In genomic region chr18:11808001-11808855, GRCh38 we compare ENCODE assay signal across 14 cellular contexts. TPM values are rescaled to one million over a fixed set of nuclear protein-coding genes. Genes with fewer than 3 reads are reported as not detected.
DNase-seq lines count a peak whose midpoint lies in the region; FAIRE-seq and TF ChIP-seq lines count a peak whose summit lies in the region.
"Had no signal": no experiment of that assay in that cellular context is flagged by ENCODE, and none has a peak within 500 bp of the region (broad histone marks: within the 10 kb centered on the region; RNA-seq: fewer than 3 reads in every experiment).

No MANE protein-coding gene starts in this region.

- H3K9me2 ChIP-seq in hepatocyte (replicated peaks; ENCODE audit: insufficient read depth) = no peaks in the 10 kb centered on the region

- peak overlapping the region; percentile 82 for H3K27ac ChIP-seq in SJSA1
- H3K27ac ChIP-seq in hepatocyte = peak overlapping the region; percentile 62
- H3K27ac ChIP-seq: SK-N-MC had no signal

- H3K9me3 ChIP-seq in SJSA1 (replicated peaks) (no peaks in the 10 kb centered on the region), hepatocyte (ENCODE audit: low read depth) (no peaks in the 10 kb centered on the region)

- TF ChIP-seq CTCF in hepatocyte (IDR thresholded peaks at IDR 0.05; ENCODE audit: poor library complexity) = no peak

- no peaks in the 10 kb centered on the region for H3K36me3 ChIP-seq in SJSA1
- no peaks in the 10 kb centered on the region for H3K36me3 ChIP-seq in hepatocyte (replicated peaks; ENCODE audit: insufficient read depth, low read depth)

- FAIRE-seq in urothelium cell line (lab: Jason Lieb, UNC) = no peak
- FAIRE-seq: colon had no signal

- WGBS in hepatocyte (ENCODE audit: low lambda C conversion rate, missing lambda C conversion rate) = 54% methylated on average over 11 of the region's 11 CpGs

- no peaks in the 10 kb centered on the region for H3K79me2 ChIP-seq in hepatocyte

- H3K4me1 ChIP-seq in SJSA1 (replicated peaks) (peaks cover 38% of the 10 kb centered on the region), hepatocyte (ENCODE audit: insufficient read depth) (peaks cover 9% of the 10 kb centered on the region)

- no peak overlapping the region for H3K4me3 ChIP-seq in SJSA1
- no peak overlapping the region for H3K4me3 ChIP-seq in hepatocyte
- H3K4me3 ChIP-seq: SK-N-MC had no signal

- DNase-seq in HCEC 1CT = peak; percentile 87
- peak; percentile 87 to 88 for DNase-seq in SJSA1 (ENCODE audit: low read depth in 1 of 2, low spot score in 2 of 2)
- peak; percentile 40 for DNase-seq in hepatocyte (ENCODE audit: low spot score)
- DNase-seq in urothelium cell line (ENCODE audit: low spot score) = peak; percentile 93
- DNase-seq in OCI-M1 (lab: John Stamatoyannopoulos, UW) = no peak
- no peak for DNase-seq in activated gamma-delta T cell (lab: John Stamatoyannopoulos, UW)
- DNase-seq in GDM1 (lab: John Stamatoyannopoulos, UW) = no peak
- DNase-seq: activated CD4-positive, alpha-beta T cell treated with anti-CD3 and anti-CD28 coated beads for 1 hour; activated effector memory CD4-positive, alpha-beta T cell treated with anti-CD3 and anti-CD28 coated beads, Interleukin-2, amount 50 U/mL, for 16 hours; DND-41; glutamatergic neuron; NCI-H524 had no signal

- H3K27me3 ChIP-seq in SJSA1 (replicated peaks) = no peaks in the 10 kb centered on the region
- no peaks in the 10 kb centered on the region for H3K27me3 ChIP-seq in hepatocyte

- H3K4me2 ChIP-seq in hepatocyte = no peak overlapping the region

- no peaks in the 10 kb centered on the region for H4K20me1 ChIP-seq in hepatocyte (ENCODE audit: insufficient read depth, poor library complexity, severe bottlenecking)

- H2AFZ ChIP-seq in hepatocyte = no peak overlapping the region

RNA-seq across cellular contexts. Expression of gene CHMP1B, which starts 43.0 kb away (rescaled TPM):
- 27.2 and 32.9 TPM in 2 replicates for total RNA-seq in SJSA1 (2014; rRNA removed; shearing (Covaris generic))
- 83.1 and 85.3 TPM in 2 replicates for total RNA-seq in hepatocyte
- 56.6 and 70.1 TPM in 2 replicates for polyA plus RNA-seq in hepatocyte

Comparison
In these comparisons a context has a peak if more than half of its experiments do, and no peak if none do; other contexts are left out.
1. DNase-seq: peak in HCEC 1CT (single experiment), SJSA1 (2 of 2), hepatocyte (single experiment) and urothelium cell line (single experiment); none in OCI-M1 (single experiment), activated gamma-delta T cell (single experiment) and GDM1 (single experiment).